Comparison of ENCODE assay signal across 2 cellular contexts in genomic region chr20:38730989-38731737, GRCh38.
A peak's percentile ranks its signal among the peaks of the same experiment; 100 is the strongest.
TF ChIP-seq lines count a peak whose summit lies in the region.

No MANE protein-coding gene starts in this region.

TF ChIP-seq in A549, 52 proteins besides CTCF, POLR2A, EP300 and RAD21 (continued from another document):
- TF ChIP-seq USF2 (IDR thresholded peaks at IDR 0.05) (0 out of 2 replicates have a peak, but pooled peaks have one; percentile 14), CHD2 (IDR thresholded peaks at IDR 0.05; ENCODE audit: low read length, partially characterized antibody) (no peak), E2F6 (IDR thresholded peaks at IDR 0.05; ENCODE audit: borderline replicate concordance, low read depth) (peak; percentile 62; the same call in 1 of the 2 replicates), RNF2 (IDR thresholded peaks at IDR 0.05; ENCODE audit: borderline replicate concordance, low read depth) (peak; percentile 54; the same call in 1 of the 2 replicates), MAX (IDR thresholded peaks at IDR 0.05) (peak; percentile 92), HOXB5 (CRISPR knock-in tag; IDR thresholded peaks at IDR 0.05) (no peak)

TF ChIP-seq in GM12878, 131 proteins besides CTCF, POLR2A, EP300 and RAD21 (continued from another document):
- TF ChIP-seq REST (IDR thresholded peaks at IDR 0.05; ENCODE audit: low read depth, low read length): no peak
- TF ChIP-seq SP1 (IDR thresholded peaks at IDR 0.05; ENCODE audit: low read depth, low read length): peak; percentile 73
- TF ChIP-seq MEF2A (IDR thresholded peaks at IDR 0.05; ENCODE audit: insufficient read depth, low read depth, low read length): no peak
- no peak for TF ChIP-seq HCFC1 (IDR thresholded peaks at IDR 0.05; ENCODE audit: low read length)
- TF ChIP-seq SMC3 (IDR thresholded peaks at IDR 0.05; ENCODE audit: borderline replicate concordance, low read length): peak; percentile 55; the same call in 1 of the 2 replicates
- no peak for TF ChIP-seq PAX8 (IDR thresholded peaks at IDR 0.05)
- TF ChIP-seq KLF5 (IDR thresholded peaks at IDR 0.05; ENCODE audit: partially characterized antibody): no peak
- no peak for TF ChIP-seq ZNF24 (IDR thresholded peaks at IDR 0.05)
- no peak for TF ChIP-seq NBN (IDR thresholded peaks at IDR 0.05)
- TF ChIP-seq SMARCA5 (IDR thresholded peaks at IDR 0.05): no peak
- no peak for TF ChIP-seq RB1 (IDR thresholded peaks at IDR 0.05; ENCODE audit: borderline replicate concordance)
- peak; percentile 32; the same call in 1 of the 2 replicates for TF ChIP-seq RUNX3 (IDR thresholded peaks at IDR 0.05; ENCODE audit: low read length)
- peak; percentile 57 to 77; a peak in 3 of 4 replicates for TF ChIP-seq BHLHE40 (IDR thresholded peaks at IDR 0.05; ENCODE audit: borderline replicate concordance in 1 of 2, low read depth in 2 of 2, low read length in 1 of 2)
- no peak for TF ChIP-seq WRNIP1 (IDR thresholded peaks at IDR 0.05; ENCODE audit: borderline replicate concordance, low read depth, low read length)
- TF ChIP-seq NR2F1 (conservative IDR thresholded peaks at IDR 0.05): no peak
